In the genomic region with DNA sequence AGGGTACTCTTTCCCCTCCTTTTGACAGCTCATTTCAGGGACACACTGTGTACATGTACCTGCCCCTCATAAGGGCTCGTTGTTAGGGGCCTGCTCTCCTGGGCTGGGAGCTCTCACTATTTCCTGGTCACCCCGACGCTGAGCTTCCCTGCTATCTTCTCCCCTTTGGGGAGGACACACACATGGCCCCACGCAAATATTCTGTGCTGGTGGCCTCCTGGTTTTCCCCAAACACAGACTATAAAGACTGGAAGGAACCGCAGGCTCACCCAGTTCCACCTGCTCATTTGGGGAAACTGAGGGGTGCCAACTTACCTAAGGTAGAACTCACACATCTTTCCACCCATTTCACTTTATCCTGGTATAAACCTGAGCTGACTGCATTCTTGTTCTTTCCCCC, we compare ENCODE assay signal across 26 cellular contexts.
DNase-seq lines count a peak whose midpoint lies in the region; ATAC-seq and TF ChIP-seq lines count a peak whose summit lies in the region.
"Had no signal": no experiment of that assay in that cellular context is flagged by ENCODE, and none has a peak within 500 bp of the region (broad histone marks: within the 10 kb centered on the region; RNA-seq: fewer than 3 reads in every experiment).

No MANE protein-coding gene starts in this region.

- POLR2A ChIA-PET in activated B cell treated with CpG ODN at 0.5 μM for 24 hours (lab: Charles Lee) = no interaction called here

- H3K27ac Mint-ChIP-seq in activated naive CD8-positive, alpha-beta T cell = peak overlapping the region; percentile 58
- H3K27ac Mint-ChIP-seq in activated naive CD8-positive, alpha-beta T cell treated with anti-CD3 and anti-CD28 coated beads for 36 hours = no peak overlapping the region
- peak overlapping the region; percentile 25 for H3K27ac Mint-ChIP-seq in activated B cell treated with CpG ODN at 0.5 μM for 24 hours
- H3K27ac Mint-ChIP-seq in naive B cell = peak overlapping the region in 5 of 6 donors; percentile 69 to 95 (median 92)

- H4K20me1 ChIP-seq in MM.1S (ENCODE audit: insufficient read depth, low read length) = no peaks in the 10 kb centered on the region

- CTCF ChIA-PET in activated B cell treated with CpG ODN at 0.5 μM for 24 hours (lab: Charles Lee) = no interaction called here

- no peaks in the 10 kb centered on the region for H3K27me3 ChIP-seq in MM.1S (replicated peaks; ENCODE audit: insufficient read depth, low read length)
- no peaks in the 10 kb centered on the region for H3K27me3 ChIP-seq in SJCRH30

- DNase-seq in activated naive CD8-positive, alpha-beta T cell treated with anti-CD3 and anti-CD28 coated beads for 36 hours = no peak
- DNase-seq in activated B cell treated with CpG ODN at 0.5 μM for 24 hours (no peak), naive B cell (no peak), MM.1S (no peak), SJCRH30 (no peak)
- DNase-seq: ACHN; activated CD4-positive, alpha-beta T cell treated with anti-CD3 and anti-CD28 coated beads, Interleukin-2, amount 50 U/mL, for 1 hour; activated CD8-positive, alpha-beta memory T cell treated with anti-CD3 and anti-CD28 coated beads, Interleukin-2, amount 50 U/mL, for 48 hours; activated gamma-delta T cell treated with Interleukin-2 at 50 U/mL for 16 hours; DND-41; erythroblast; foreskin fibroblast; H7; kidney glomerular epithelial cell; lower lobe of right lung; NCI-H1105 treated with DMSO at 0.1 percent for 48 hours; NCI-H2029; NCI-H526 treated with DMSO at 0.1 percent for 48 hours; psoas muscle; SHP77; stimulated activated naive CD8-positive, alpha-beta T cell treated with anti-CD3 and anti-CD28 coated beads, Interleukin-15, amount 100 ng/mL, for 72 hours; tibial artery had no signal

- intact Hi-C loops in activated B cell treated with CpG ODN at 0.5 μM for 24 hours (cut with micrococcal nuclease) = loop anchor here (5.0 kb wide), 1 partner anchor 257 kb away; no protein-coding TSS in a partner anchor

- no peak for TF ChIP-seq CTCF in activated B cell treated with CpG ODN at 0.5 μM for 24 hours (IDR thresholded peaks at IDR 0.05)
- no peak for TF ChIP-seq CTCF in MM.1S (IDR thresholded peaks at IDR 0.05; ENCODE audit: low read length)

- H3K4me3 Mint-ChIP-seq in activated naive CD8-positive, alpha-beta T cell = no peak overlapping the region
- no peak overlapping the region for H3K4me3 Mint-ChIP-seq in activated naive CD8-positive, alpha-beta T cell treated with anti-CD3 and anti-CD28 coated beads for 36 hours
- no peak overlapping the region for H3K4me3 Mint-ChIP-seq in activated B cell treated with CpG ODN at 0.5 μM for 24 hours
- peak overlapping the region in 5 of 8 donors; percentile 25 to 67 (median 47) for H3K4me3 Mint-ChIP-seq in naive B cell
- H3K4me3 Mint-ChIP-seq: stimulated activated naive CD8-positive, alpha-beta T cell treated with anti-CD3 and anti-CD28 coated beads, Interleukin-15, amount 100 ng/mL, for 72 hours had no signal

- no peak for ATAC-seq in activated B cell treated with CpG ODN at 0.5 μM for 24 hours (ENCODE audit: low read depth)
- ATAC-seq in naive B cell (ENCODE audit: low read depth in 2 of 2) = no peak
- ATAC-seq in HG03571 (IDR thresholded peaks at IDR 0.05; ENCODE audit: unreplicated experiment) = no peak
- ATAC-seq: lower lobe of right lung; Panc1; psoas muscle; stimulated activated naive CD8-positive, alpha-beta T cell treated with anti-CD3 and anti-CD28 coated beads, Interleukin-15, amount 100 ng/mL, for 72 hours had no signal

- peaks cover 39% of the 10 kb centered on the region for H3K4me1 Mint-ChIP-seq in activated naive CD8-positive, alpha-beta T cell (ENCODE audit: low read depth)
- peaks cover 32% of the 10 kb centered on the region for H3K4me1 Mint-ChIP-seq in activated naive CD8-positive, alpha-beta T cell treated with anti-CD3 and anti-CD28 coated beads for 36 hours
- peaks cover 55% of the 10 kb centered on the region for H3K4me1 Mint-ChIP-seq in activated B cell treated with CpG ODN at 0.5 μM for 24 hours
- H3K4me1 Mint-ChIP-seq in naive B cell = peaks cover 34 to 66% (median 41%) of the 10 kb centered on the region in 3 donors

- peaks cover 3% of the 10 kb centered on the region for H3K9me3 Mint-ChIP-seq in activated naive CD8-positive, alpha-beta T cell (ENCODE audit: low read depth)
- H3K9me3 Mint-ChIP-seq in activated naive CD8-positive, alpha-beta T cell treated with anti-CD3 and anti-CD28 coated beads for 36 hours = peaks cover 18% of the 10 kb centered on the region
- H3K9me3 Mint-ChIP-seq in activated B cell treated with CpG ODN at 0.5 μM for 24 hours (peaks cover 12% of the 10 kb centered on the region), naive B cell (peaks cover 0 to 33% (median 20%) of the 10 kb centered on the region in 7 donors)

- H3K27ac ChIP-seq in MM.1S (ENCODE audit: low read length) (no peak overlapping the region), SJCRH30 (no peak overlapping the region)
- H3K27ac ChIP-seq: lower lobe of right lung, neutrophil, psoas muscle, tibial artery had no signal

- H3K9me2 ChIP-seq in MM.1S (replicated peaks; ENCODE audit: insufficient read depth, low read length) = no peaks in the 10 kb centered on the region

- H2AFZ ChIP-seq in MM.1S (ENCODE audit: low read length) = no peak overlapping the region

- no peaks in the 10 kb centered on the region for H3K79me2 ChIP-seq in MM.1S (ENCODE audit: low read length)

- H3K36me3 ChIP-seq in MM.1S (replicated peaks; ENCODE audit: insufficient read depth, low read length) (no peaks in the 10 kb centered on the region), SJCRH30 (no peaks in the 10 kb centered on the region)
- H3K36me3 ChIP-seq: lower lobe of right lung, neutrophil, tibial artery had no signal

- H3K9ac ChIP-seq in MM.1S (ENCODE audit: low read length) = no peak overlapping the region

- H3K4me3 ChIP-seq in MM.1S (ENCODE audit: low read length) = no peak overlapping the region
- no peak overlapping the region for H3K4me3 ChIP-seq in SJCRH30
- H3K4me3 ChIP-seq: lower lobe of right lung, psoas muscle, tibial artery had no signal

- H3K9me3 ChIP-seq in MM.1S (replicated peaks; ENCODE audit: insufficient read depth, low read length) = no peaks in the 10 kb centered on the region
- peaks cover 3% of the 10 kb centered on the region; the same call in 1 of the 2 replicates for H3K9me3 ChIP-seq in SJCRH30 (replicated peaks)
- H3K9me3 ChIP-seq: neutrophil had no signal

- no peak overlapping the region for H3K4me2 ChIP-seq in MM.1S (ENCODE audit: low read depth, low read length)

- peaks cover 23% of the 10 kb centered on the region for H3F3A ChIP-seq in MM.1S (ENCODE audit: insufficient read depth, low read length)

- H3K4me1 ChIP-seq in MM.1S (ENCODE audit: low read length) = peaks cover 36% of the 10 kb centered on the region
- peaks cover 9% of the 10 kb centered on the region for H3K4me1 ChIP-seq in SJCRH30
- H3K4me1 ChIP-seq: psoas muscle had no signal

- H3K27me3 Mint-ChIP-seq in activated naive CD8-positive, alpha-beta T cell = no peaks in the 10 kb centered on the region
- H3K27me3 Mint-ChIP-seq in activated naive CD8-positive, alpha-beta T cell treated with anti-CD3 and anti-CD28 coated beads for 36 hours = no peaks in the 10 kb centered on the region
- no peaks in the 10 kb centered on the region for H3K27me3 Mint-ChIP-seq in activated B cell treated with CpG ODN at 0.5 μM for 24 hours
- H3K27me3 Mint-ChIP-seq in naive B cell = peaks cover 0 to 4% (median 0%) of the 10 kb centered on the region in 3 donors

- H3K36me3 Mint-ChIP-seq in activated naive CD8-positive, alpha-beta T cell = peaks cover 5% of the 10 kb centered on the region
- H3K36me3 Mint-ChIP-seq in activated naive CD8-positive, alpha-beta T cell treated with anti-CD3 and anti-CD28 coated beads for 36 hours = peaks cover 4% of the 10 kb centered on the region
- H3K36me3 Mint-ChIP-seq in activated B cell treated with CpG ODN at 0.5 μM for 24 hours (ENCODE audit: low read depth) (peaks cover 5% of the 10 kb centered on the region), naive B cell (peaks cover 7 to 9% of the 10 kb centered on the region in 2 donors)

Comparison
In these comparisons a context has a peak if more than half of its experiments do, and no peak if none do; other contexts are left out.
1. H3K4me3 Mint-ChIP-seq: peak in naive B cell (5 of 8); none in activated naive CD8-positive, alpha-beta T cell (single experiment), activated naive CD8-positive, alpha-beta T cell treated with anti-CD3 and anti-CD28 coated beads for 36 hours (single experiment) and activated B cell treated with CpG ODN at 0.5 μM for 24 hours (single experiment).